1 cellular context compared by ENCODE assay signal in the genomic region with DNA sequence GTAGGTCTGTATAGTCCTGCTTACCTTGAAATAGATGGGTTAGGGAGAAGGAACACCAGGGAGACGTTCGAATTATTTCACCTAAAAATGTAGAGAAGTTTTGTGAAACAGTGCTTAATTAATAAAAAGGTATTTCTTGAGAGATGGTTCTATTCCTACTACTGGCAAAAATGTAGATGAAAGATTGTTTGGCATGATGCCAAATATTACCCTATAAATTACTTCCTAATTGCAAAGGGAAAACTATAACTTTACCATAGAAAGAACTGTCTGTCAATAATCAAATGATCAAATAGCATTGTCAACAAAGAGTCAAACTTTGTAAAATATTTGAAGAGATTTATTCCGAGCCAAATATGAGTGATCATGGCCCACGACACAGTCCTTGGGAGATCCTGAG.
TF ChIP-seq lines count a peak whose summit lies in the region.

No MANE protein-coding gene starts in this region.

TF ChIP-seq in HEK293, 187 proteins besides CTCF, POLR2A, EP300 and RAD21:
- TF ChIP-seq, protein P1, sequence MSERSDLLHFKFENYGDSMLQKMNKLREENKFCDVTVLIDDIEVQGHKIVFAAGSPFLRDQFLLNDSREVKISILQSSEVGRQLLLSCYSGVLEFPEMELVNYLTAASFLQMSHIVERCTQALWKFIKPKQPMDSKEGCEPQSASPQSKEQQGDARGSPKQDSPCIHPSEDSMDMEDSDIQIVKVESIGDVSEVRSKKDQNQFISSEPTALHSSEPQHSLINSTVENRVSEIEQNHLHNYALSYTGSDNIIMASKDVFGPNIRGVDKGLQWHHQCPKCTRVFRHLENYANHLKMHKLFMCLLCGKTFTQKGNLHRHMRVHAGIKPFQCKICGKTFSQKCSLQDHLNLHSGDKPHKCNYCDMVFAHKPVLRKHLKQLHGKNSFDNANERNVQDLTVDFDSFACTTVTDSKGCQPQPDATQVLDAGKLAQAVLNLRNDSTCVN (tag by site-specific recombination; optimal IDR thresholded peaks at IDR 0.05), result no peak
- TF ChIP-seq ZNF549 (tag by site-specific recombination; IDR thresholded peaks at IDR 0.05) (peak; percentile 60; the same call in 1 of the 2 replicates), GFI1B (tag by site-specific recombination; IDR thresholded peaks at IDR 0.05) (no peak), ZNF391 (tag by site-specific recombination; IDR thresholded peaks at IDR 0.05; ENCODE audit: borderline replicate concordance, low read depth) (no peak), ZNF677 (tag by site-specific recombination; IDR thresholded peaks at IDR 0.05) (0 out of 2 replicates have a peak, but pooled peaks have one; percentile 32)
- TF ChIP-seq, protein P2, sequence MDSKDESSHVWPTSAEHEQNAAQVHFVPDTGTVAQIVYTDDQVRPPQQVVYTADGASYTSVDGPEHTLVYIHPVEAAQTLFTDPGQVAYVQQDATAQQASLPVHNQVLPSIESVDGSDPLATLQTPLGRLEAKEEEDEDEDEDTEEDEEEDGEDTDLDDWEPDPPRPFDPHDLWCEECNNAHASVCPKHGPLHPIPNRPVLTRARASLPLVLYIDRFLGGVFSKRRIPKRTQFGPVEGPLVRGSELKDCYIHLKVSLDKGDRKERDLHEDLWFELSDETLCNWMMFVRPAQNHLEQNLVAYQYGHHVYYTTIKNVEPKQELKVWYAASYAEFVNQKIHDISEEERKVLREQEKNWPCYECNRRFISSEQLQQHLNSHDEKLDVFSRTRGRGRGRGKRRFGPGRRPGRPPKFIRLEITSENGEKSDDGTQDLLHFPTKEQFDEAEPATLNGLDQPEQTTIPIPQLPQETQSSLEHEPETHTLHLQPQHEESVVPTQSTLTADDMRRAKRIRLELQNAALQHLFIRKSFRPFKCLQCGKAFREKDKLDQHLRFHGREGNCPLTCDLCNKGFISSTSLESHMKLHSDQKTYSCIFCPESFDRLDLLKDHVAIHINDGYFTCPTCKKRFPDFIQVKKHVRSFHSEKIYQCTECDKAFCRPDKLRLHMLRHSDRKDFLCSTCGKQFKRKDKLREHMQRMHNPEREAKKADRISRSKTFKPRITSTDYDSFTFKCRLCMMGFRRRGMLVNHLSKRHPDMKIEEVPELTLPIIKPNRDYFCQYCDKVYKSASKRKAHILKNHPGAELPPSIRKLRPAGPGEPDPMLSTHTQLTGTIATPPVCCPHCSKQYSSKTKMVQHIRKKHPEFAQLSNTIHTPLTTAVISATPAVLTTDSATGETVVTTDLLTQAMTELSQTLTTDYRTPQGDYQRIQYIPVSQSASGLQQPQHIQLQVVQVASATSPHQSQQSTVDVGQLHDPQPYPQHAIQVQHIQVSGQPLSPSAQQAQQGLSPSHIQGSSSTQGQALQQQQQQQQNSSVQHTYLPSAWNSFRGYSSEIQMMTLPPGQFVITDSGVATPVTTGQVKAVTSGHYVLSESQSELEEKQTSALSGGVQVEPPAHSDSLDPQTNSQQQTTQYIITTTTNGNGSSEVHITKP (tag by site-specific recombination; IDR thresholded peaks at IDR 0.05), result no peak
- TF ChIP-seq, protein P3, sequence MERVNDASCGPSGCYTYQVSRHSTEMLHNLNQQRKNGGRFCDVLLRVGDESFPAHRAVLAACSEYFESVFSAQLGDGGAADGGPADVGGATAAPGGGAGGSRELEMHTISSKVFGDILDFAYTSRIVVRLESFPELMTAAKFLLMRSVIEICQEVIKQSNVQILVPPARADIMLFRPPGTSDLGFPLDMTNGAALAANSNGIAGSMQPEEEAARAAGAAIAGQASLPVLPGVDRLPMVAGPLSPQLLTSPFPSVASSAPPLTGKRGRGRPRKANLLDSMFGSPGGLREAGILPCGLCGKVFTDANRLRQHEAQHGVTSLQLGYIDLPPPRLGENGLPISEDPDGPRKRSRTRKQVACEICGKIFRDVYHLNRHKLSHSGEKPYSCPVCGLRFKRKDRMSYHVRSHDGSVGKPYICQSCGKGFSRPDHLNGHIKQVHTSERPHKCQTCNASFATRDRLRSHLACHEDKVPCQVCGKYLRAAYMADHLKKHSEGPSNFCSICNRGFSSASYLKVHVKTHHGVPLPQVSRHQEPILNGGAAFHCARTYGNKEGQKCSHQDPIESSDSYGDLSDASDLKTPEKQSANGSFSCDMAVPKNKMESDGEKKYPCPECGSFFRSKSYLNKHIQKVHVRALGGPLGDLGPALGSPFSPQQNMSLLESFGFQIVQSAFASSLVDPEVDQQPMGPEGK (tag by site-specific recombination; IDR thresholded peaks at IDR 0.05), result no peak
TF ChIP-seq in HEK293: peak in this region for 2.
